ENCODE assay signal across 35 cellular contexts in genomic region chr13:93511011-93511410, GRCh38.
DNase-seq lines count a peak whose midpoint lies in the region; ATAC-seq, FAIRE-seq and TF ChIP-seq lines count a peak whose summit lies in the region.
"Had no signal": no experiment of that assay in that cellular context is flagged by ENCODE, and none has a peak within 500 bp of the region (broad histone marks: within the 10 kb centered on the region; RNA-seq: fewer than 3 reads in every experiment).

No MANE protein-coding gene starts in this region.

- H3K27ac Mint-ChIP-seq in osteocyte (ENCODE audit: unreplicated experiment), result peak overlapping the region; percentile 35
- H3K27ac Mint-ChIP-seq: B cell; CD14-positive monocyte; CD4-positive, alpha-beta memory T cell; CD4-positive, alpha-beta T cell; CD4-positive, CD25-positive, alpha-beta regulatory T cell; CD8-positive, alpha-beta memory T cell; CD8-positive, alpha-beta T cell had no signal

- H3K36me3 ChIP-seq in HEK293 (ENCODE audit: control insufficient read depth in 2 of 2, insufficient read depth in 1 of 2, low read length in 2 of 2), result no peaks in the 10 kb centered on the region
- H3K36me3 ChIP-seq: BE2C; BLaER1; BLaER1 treated with 17β-estradiol and CSF1 and Interleukin-3, amounts not matched to agents 10 nM and 100 nM had no signal

- H3K36me3 Mint-ChIP-seq in osteocyte (ENCODE audit: unreplicated experiment), result peaks cover 8% of the 10 kb centered on the region
- H3K36me3 Mint-ChIP-seq: CD14-positive monocyte; CD4-positive, alpha-beta memory T cell; CD4-positive, CD25-positive, alpha-beta regulatory T cell; CD8-positive, alpha-beta memory T cell; CD8-positive, alpha-beta T cell had no signal

- peak; percentile 43 for FAIRE-seq in A204.1 (lab: Jason Lieb, UNC)
- FAIRE-seq in islet of Langerhans (lab: Jason Lieb, UNC), result peak; percentile 49
- FAIRE-seq: A549 had no signal

- POLR2A ChIA-PET in HEK293 (lab: Yijun Ruan, JAX), result no interaction called here

- peaks cover 36% of the 10 kb centered on the region for H3K4me1 Mint-ChIP-seq in osteocyte (ENCODE audit: unreplicated experiment)
- H3K4me1 Mint-ChIP-seq: B cell, CD14-positive monocyte had no signal

- H3K9me3 ChIP-seq in HEK293 (ENCODE audit: control insufficient read depth, insufficient read depth, low read depth, low read length), result no peaks in the 10 kb centered on the region
- H3K9me3 ChIP-seq: A549; BE2C; BLaER1; BLaER1 treated with 17β-estradiol and CSF1 and Interleukin-3, amounts not matched to agents 10 nM and 100 nM; Caco-2 had no signal

- TF ChIP-seq CTCF in HEK293 (tag by site-specific recombination; IDR thresholded peaks at IDR 0.05) (no peak), osteocyte (IDR thresholded peaks at IDR 0.05) (no peak)

- H3K4me3 ChIP-seq in HEK293 (ENCODE audit: low read depth, low read length), result no peak overlapping the region
- H3K4me3 ChIP-seq: A549; BLaER1; BLaER1 treated with 17β-estradiol and CSF1 and Interleukin-3, amounts not matched to agents 10 nM and 100 nM had no signal

- H3K9me3 Mint-ChIP-seq in osteocyte (ENCODE audit: unreplicated experiment), result no peaks in the 10 kb centered on the region
- H3K9me3 Mint-ChIP-seq: CD4-positive, alpha-beta memory T cell; CD4-positive, alpha-beta T cell; CD8-positive, alpha-beta T cell had no signal

- CTCF ChIA-PET in HEK293 (lab: Yijun Ruan, JAX), result interaction anchor here (0.7 kb wide), 1 partner anchor 199 kb away, joined by 3 read pairs; no protein-coding TSS in a partner anchor

- H3K4me1 ChIP-seq in HEK293 (ENCODE audit: control insufficient read depth, insufficient read depth, low read length), result no peaks in the 10 kb centered on the region
- H3K4me1 ChIP-seq: A549; BE2C; BLaER1; BLaER1 treated with 17β-estradiol and CSF1 and Interleukin-3, amounts not matched to agents 10 nM and 100 nM; Caco-2 had no signal

- no peak overlapping the region for H3K4me3 Mint-ChIP-seq in osteocyte (ENCODE audit: unreplicated experiment)
- H3K4me3 Mint-ChIP-seq: B cell; CD14-positive monocyte; CD4-positive, alpha-beta T cell; CD4-positive, CD25-positive, alpha-beta regulatory T cell; CD8-positive, alpha-beta T cell had no signal

- H3K27me3 Mint-ChIP-seq in osteocyte (ENCODE audit: unreplicated experiment), result no peaks in the 10 kb centered on the region
- H3K27me3 Mint-ChIP-seq: B cell; CD4-positive, alpha-beta memory T cell; CD4-positive, CD25-positive, alpha-beta regulatory T cell; CD8-positive, alpha-beta memory T cell had no signal

- ATAC-seq in GM18519 (IDR thresholded peaks at IDR 0.05; ENCODE audit: low FRiP score, unreplicated experiment), result no peak
- ATAC-seq: A549; CD8-positive, alpha-beta T cell had no signal

- DNase-seq in osteocyte (ENCODE audit: extremely low spot score, unreplicated experiment), result no peak
- no peak for DNase-seq in NCI-H2081 (lab: John Stamatoyannopoulos, UW)
- no peak for DNase-seq in H4 (ENCODE audit: low spot score)
- DNase-seq in NCI-H526 (lab: John Stamatoyannopoulos, UW), result no peak
- DNase-seq: 8988T; ACHN; AML-193; BE2C; C1 segment of cervical spinal cord; Caco-2; Calu3; CD4-positive, alpha-beta memory T cell; CD4-positive, alpha-beta T cell; CD4-positive, CD25-positive, alpha-beta regulatory T cell; CD8-positive, alpha-beta memory T cell; CD8-positive, alpha-beta T cell; COR-L47; DMS 273 treated with DMSO at 0.1 percent for 48 hours; DMS153; DMS53; DMS79; DMS79 treated with DMSO at 0.1 percent for 48 hours; DND-41; EL had no signal

- H3K27ac ChIP-seq in HEK293 (ENCODE audit: extremely low read depth, low read depth, low read length), result no peak overlapping the region
- H3K27ac ChIP-seq: 22Rv1; A549; BLaER1; BLaER1 treated with 17β-estradiol and CSF1 and Interleukin-3, amounts not matched to agents 10 nM and 100 nM; C4-2B had no signal

TF ChIP-seq in HEK293, 187 proteins besides CTCF, POLR2A, EP300 and RAD21:
- peak; percentile 61; the same call in 1 of the 2 replicates for TF ChIP-seq SCRT2 (tag by site-specific recombination; IDR thresholded peaks at IDR 0.05)
- TF ChIP-seq KLF16 (tag by site-specific recombination; IDR thresholded peaks at IDR 0.05), result no peak
- no peak for TF ChIP-seq ZBTB8A (tag by site-specific recombination; IDR thresholded peaks at IDR 0.05)
- TF ChIP-seq ZNF157 (tag by site-specific recombination; IDR thresholded peaks at IDR 0.05), result no peak
- TF ChIP-seq, protein P1, sequence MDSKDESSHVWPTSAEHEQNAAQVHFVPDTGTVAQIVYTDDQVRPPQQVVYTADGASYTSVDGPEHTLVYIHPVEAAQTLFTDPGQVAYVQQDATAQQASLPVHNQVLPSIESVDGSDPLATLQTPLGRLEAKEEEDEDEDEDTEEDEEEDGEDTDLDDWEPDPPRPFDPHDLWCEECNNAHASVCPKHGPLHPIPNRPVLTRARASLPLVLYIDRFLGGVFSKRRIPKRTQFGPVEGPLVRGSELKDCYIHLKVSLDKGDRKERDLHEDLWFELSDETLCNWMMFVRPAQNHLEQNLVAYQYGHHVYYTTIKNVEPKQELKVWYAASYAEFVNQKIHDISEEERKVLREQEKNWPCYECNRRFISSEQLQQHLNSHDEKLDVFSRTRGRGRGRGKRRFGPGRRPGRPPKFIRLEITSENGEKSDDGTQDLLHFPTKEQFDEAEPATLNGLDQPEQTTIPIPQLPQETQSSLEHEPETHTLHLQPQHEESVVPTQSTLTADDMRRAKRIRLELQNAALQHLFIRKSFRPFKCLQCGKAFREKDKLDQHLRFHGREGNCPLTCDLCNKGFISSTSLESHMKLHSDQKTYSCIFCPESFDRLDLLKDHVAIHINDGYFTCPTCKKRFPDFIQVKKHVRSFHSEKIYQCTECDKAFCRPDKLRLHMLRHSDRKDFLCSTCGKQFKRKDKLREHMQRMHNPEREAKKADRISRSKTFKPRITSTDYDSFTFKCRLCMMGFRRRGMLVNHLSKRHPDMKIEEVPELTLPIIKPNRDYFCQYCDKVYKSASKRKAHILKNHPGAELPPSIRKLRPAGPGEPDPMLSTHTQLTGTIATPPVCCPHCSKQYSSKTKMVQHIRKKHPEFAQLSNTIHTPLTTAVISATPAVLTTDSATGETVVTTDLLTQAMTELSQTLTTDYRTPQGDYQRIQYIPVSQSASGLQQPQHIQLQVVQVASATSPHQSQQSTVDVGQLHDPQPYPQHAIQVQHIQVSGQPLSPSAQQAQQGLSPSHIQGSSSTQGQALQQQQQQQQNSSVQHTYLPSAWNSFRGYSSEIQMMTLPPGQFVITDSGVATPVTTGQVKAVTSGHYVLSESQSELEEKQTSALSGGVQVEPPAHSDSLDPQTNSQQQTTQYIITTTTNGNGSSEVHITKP (tag by site-specific recombination; IDR thresholded peaks at IDR 0.05), result no peak
- TF ChIP-seq ZNF366 (tag by site-specific recombination; conservative IDR thresholded peaks at IDR 0.05), result no peak
- peak; percentile 55; the same call in 1 of the 2 replicates for TF ChIP-seq SCRT1 (tag by site-specific recombination; IDR thresholded peaks at IDR 0.05; ENCODE audit: borderline replicate concordance)
- no peak for TF ChIP-seq FEZF1 (tag by site-specific recombination; IDR thresholded peaks at IDR 0.05)
- TF ChIP-seq ZFP41 (tag by site-specific recombination; IDR thresholded peaks at IDR 0.05; ENCODE audit: borderline replicate concordance), result no peak
- no peak for TF ChIP-seq ZBTB48 (tag by site-specific recombination; IDR thresholded peaks at IDR 0.05)
- TF ChIP-seq RBAK (tag by site-specific recombination; IDR thresholded peaks at IDR 0.05), result no peak
- no peak for TF ChIP-seq HOXC10 (CRISPR knock-in tag; IDR thresholded peaks at IDR 0.05)
